ENCODE assay signal across 1 cellular context in the genomic region with DNA sequence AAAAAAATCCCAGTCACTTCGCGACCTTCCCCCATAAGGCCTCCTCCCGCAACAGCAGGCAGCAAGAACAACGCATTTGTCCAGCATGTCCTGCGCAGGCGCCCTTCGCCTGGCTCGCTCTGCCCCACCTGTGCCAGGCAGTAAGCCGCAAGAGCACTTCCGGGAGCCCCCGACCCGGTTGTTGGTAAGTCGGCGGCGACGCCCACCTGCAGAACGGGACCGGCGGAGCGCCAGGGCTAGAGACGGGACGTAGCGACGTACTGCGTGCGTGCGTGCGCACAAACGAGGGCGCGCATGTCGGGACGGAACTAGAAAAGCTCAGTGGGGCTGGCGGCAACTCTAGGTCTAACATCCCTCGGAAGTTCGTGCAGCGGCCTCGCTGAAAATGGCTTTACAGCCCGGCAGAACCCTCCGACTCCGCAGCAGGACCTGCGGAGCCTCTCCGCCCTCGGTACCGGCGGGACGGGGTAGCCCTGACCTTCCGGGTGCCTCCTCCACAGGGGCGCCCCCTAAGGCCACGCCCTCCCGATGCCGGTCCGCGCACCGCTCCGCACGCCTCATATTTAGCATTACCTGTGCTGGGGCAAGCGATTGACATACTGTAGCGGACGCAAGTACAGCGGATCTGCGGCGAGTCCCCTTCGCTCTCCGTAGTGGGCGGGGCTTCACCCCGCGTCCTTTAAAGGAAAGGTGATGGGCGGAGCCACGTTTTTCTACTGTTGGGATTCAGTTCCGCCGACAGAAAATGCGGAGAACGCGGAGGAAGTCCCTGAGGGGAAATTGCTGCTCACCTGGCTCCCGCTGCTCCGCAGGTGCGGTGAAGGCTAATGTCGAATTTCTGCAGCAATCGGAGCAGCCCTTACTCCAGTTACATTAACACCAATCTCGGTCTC.
TF ChIP-seq lines count a peak whose summit lies in the region.

Gene MTIF3 (minus strand): TSS at position 629 of the 893 bp plus-strand sequence. CDS start 10,116 bp downstream, outside the sequence.

TF ChIP-seq in HepG2, 621 proteins besides CTCF, POLR2A, EP300 and RAD21 (continued from another document and continues in another):
- TF ChIP-seq, protein P1, sequence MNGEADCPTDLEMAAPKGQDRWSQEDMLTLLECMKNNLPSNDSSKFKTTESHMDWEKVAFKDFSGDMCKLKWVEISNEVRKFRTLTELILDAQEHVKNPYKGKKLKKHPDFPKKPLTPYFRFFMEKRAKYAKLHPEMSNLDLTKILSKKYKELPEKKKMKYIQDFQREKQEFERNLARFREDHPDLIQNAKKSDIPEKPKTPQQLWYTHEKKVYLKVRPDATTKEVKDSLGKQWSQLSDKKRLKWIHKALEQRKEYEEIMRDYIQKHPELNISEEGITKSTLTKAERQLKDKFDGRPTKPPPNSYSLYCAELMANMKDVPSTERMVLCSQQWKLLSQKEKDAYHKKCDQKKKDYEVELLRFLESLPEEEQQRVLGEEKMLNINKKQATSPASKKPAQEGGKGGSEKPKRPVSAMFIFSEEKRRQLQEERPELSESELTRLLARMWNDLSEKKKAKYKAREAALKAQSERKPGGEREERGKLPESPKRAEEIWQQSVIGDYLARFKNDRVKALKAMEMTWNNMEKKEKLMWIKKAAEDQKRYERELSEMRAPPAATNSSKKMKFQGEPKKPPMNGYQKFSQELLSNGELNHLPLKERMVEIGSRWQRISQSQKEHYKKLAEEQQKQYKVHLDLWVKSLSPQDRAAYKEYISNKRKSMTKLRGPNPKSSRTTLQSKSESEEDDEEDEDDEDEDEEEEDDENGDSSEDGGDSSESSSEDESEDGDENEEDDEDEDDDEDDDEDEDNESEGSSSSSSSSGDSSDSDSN (CRISPR knock-in tag; IDR thresholded peaks at IDR 0.05) = peak; percentile 77
- TF ChIP-seq ZNF570 (CRISPR knock-in tag; IDR thresholded peaks at IDR 0.05; ENCODE audit: borderline replicate concordance) (no peak), ARNT (IDR thresholded peaks at IDR 0.05) (no peak), SOX13 (IDR thresholded peaks at IDR 0.05) (no peak), SOX13 (CRISPR knock-in tag; conservative IDR thresholded peaks at IDR 0.05 in 1 of 2, IDR thresholded peaks at IDR 0.05 in 1 of 2) (peak in 1 of 2 experiments; percentile 35; a peak in 1 of 4 replicates), WIZ (CRISPR knock-in tag; IDR thresholded peaks at IDR 0.05) (no peak), CBFB (CRISPR knock-in tag; IDR thresholded peaks at IDR 0.05) (no peak; the same call in 1 of the 2 replicates), ZNF546 (CRISPR knock-in tag; conservative IDR thresholded peaks at IDR 0.05) (peak; percentile 72; the same call in 1 of the 2 replicates), ZNF83 (CRISPR knock-in tag; IDR thresholded peaks at IDR 0.05; ENCODE audit: borderline replicate concordance) (peak; percentile 76; the same call in 1 of the 2 replicates), NCOA2 (CRISPR knock-in tag; IDR thresholded peaks at IDR 0.05) (peak; percentile 28; the same call in 1 of the 2 replicates), ZNF136 (CRISPR knock-in tag; IDR thresholded peaks at IDR 0.05; ENCODE audit: low read depth) (peak; percentile 92), ELF1 (CRISPR knock-in tag; IDR thresholded peaks at IDR 0.05) (peak; percentile 99), SAP130 (CRISPR knock-in tag; IDR thresholded peaks at IDR 0.05; ENCODE audit: low read depth) (peak; percentile 76), ZSCAN21 (CRISPR knock-in tag; IDR thresholded peaks at IDR 0.05; ENCODE audit: borderline replicate concordance) (peak; percentile 85; the same call in 1 of the 2 replicates), FOSL1 (CRISPR knock-in tag; IDR thresholded peaks at IDR 0.05; ENCODE audit: borderline replicate concordance) (no peak), PLSCR1 (CRISPR knock-in tag; IDR thresholded peaks at IDR 0.05; ENCODE audit: borderline replicate concordance) (no peak), ZNF251 (CRISPR knock-in tag; IDR thresholded peaks at IDR 0.05) (no peak), ISL2 (CRISPR knock-in tag; IDR thresholded peaks at IDR 0.05) (peak; percentile 53), KMT2A (CRISPR knock-in tag; IDR thresholded peaks at IDR 0.05) (peak; percentile 46; the same call in 1 of the 2 replicates), ZNF280B (CRISPR knock-in tag; IDR thresholded peaks at IDR 0.05; ENCODE audit: borderline replicate concordance) (peak; percentile 80; the same call in 1 of the 2 replicates), ZNF331 (CRISPR knock-in tag; IDR thresholded peaks at IDR 0.05) (peak; percentile 37), PHF21A (CRISPR knock-in tag; IDR thresholded peaks at IDR 0.05) (peak; percentile 86), SKIL (CRISPR knock-in tag; IDR thresholded peaks at IDR 0.05; ENCODE audit: borderline replicate concordance) (peak; percentile 43), ZFP37 (CRISPR knock-in tag; IDR thresholded peaks at IDR 0.05; ENCODE audit: borderline replicate concordance) (peak; percentile 48; the same call in 1 of the 2 replicates), ZNF501 (CRISPR knock-in tag; IDR thresholded peaks at IDR 0.05) (peak; percentile 94), ZNF850 (CRISPR knock-in tag; conservative IDR thresholded peaks at IDR 0.05) (no peak), TIGD3 (CRISPR knock-in tag; IDR thresholded peaks at IDR 0.05; ENCODE audit: borderline replicate concordance) (peak; percentile 72; the same call in 1 of the 2 replicates), PAXIP1 (CRISPR knock-in tag; conservative IDR thresholded peaks at IDR 0.05) (peak; percentile 57), ZC3H13 (CRISPR knock-in tag; IDR thresholded peaks at IDR 0.05) (peak; percentile 42), RXRB (CRISPR knock-in tag; IDR thresholded peaks at IDR 0.05; ENCODE audit: borderline replicate concordance) (no peak; the same call in none of the 2 replicates), CEBPG (CRISPR knock-in tag; IDR thresholded peaks at IDR 0.05) (peak; percentile 23; the same call in 1 of the 2 replicates), KDM3A (CRISPR knock-in tag; IDR thresholded peaks at IDR 0.05; ENCODE audit: low read depth) (peak; percentile 24; the same call in 1 of the 2 replicates), ZNF543 (CRISPR knock-in tag; IDR thresholded peaks at IDR 0.05) (peak; percentile 87), ZNF274 (CRISPR knock-in tag; IDR thresholded peaks at IDR 0.05) (0 out of 2 replicates have a peak, but pooled peaks have one; percentile 87), ZNF263 (CRISPR knock-in tag; IDR thresholded peaks at IDR 0.05) (peak; percentile 42; the same call in 1 of the 2 replicates), MATR3 (CRISPR knock-in tag; IDR thresholded peaks at IDR 0.05) (no peak), CBX5 (CRISPR knock-in tag; IDR thresholded peaks at IDR 0.05; ENCODE audit: borderline replicate concordance) (peak; percentile 53; the same call in 1 of the 2 replicates), ZNF431 (CRISPR knock-in tag; IDR thresholded peaks at IDR 0.05; ENCODE audit: borderline replicate concordance, low read depth) (peak; percentile 67; the same call in 1 of the 2 replicates), TCF12 (IDR thresholded peaks at IDR 0.05) (no peak), TCF12 (CRISPR knock-in tag; IDR thresholded peaks at IDR 0.05) (no peak), ZNF629 (CRISPR knock-in tag; conservative IDR thresholded peaks at IDR 0.05) (0 out of 2 replicates have a peak, but pooled peaks have one; percentile 38), ZNF33B (CRISPR knock-in tag; IDR thresholded peaks at IDR 0.05) (peak; percentile 81; the same call in 1 of the 2 replicates), FOXK1 (CRISPR knock-in tag; IDR thresholded peaks at IDR 0.05; ENCODE audit: borderline replicate concordance, low read depth) (peak; percentile 38), ZNF672 (CRISPR knock-in tag; IDR thresholded peaks at IDR 0.05) (no peak), SAFB2 (CRISPR knock-in tag; IDR thresholded peaks at IDR 0.05; ENCODE audit: borderline replicate concordance, low read depth) (peak; percentile 49; the same call in 1 of the 2 replicates), LCORL (IDR thresholded peaks at IDR 0.05) (no peak), LCORL (CRISPR knock-in tag; IDR thresholded peaks at IDR 0.05) (peak; percentile 68), GATAD1 (CRISPR knock-in tag; IDR thresholded peaks at IDR 0.05) (peak; percentile 86), ZNF607 (CRISPR knock-in tag; IDR thresholded peaks at IDR 0.05; ENCODE audit: borderline replicate concordance) (peak; percentile 60)
- TF ChIP-seq, protein P2, sequence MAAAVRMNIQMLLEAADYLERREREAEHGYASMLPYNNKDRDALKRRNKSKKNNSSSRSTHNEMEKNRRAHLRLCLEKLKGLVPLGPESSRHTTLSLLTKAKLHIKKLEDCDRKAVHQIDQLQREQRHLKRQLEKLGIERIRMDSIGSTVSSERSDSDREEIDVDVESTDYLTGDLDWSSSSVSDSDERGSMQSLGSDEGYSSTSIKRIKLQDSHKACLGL (CRISPR knock-in tag; IDR thresholded peaks at IDR 0.05) = peak; percentile 51; the same call in 1 of the 2 replicates
- TF ChIP-seq, protein P3, sequence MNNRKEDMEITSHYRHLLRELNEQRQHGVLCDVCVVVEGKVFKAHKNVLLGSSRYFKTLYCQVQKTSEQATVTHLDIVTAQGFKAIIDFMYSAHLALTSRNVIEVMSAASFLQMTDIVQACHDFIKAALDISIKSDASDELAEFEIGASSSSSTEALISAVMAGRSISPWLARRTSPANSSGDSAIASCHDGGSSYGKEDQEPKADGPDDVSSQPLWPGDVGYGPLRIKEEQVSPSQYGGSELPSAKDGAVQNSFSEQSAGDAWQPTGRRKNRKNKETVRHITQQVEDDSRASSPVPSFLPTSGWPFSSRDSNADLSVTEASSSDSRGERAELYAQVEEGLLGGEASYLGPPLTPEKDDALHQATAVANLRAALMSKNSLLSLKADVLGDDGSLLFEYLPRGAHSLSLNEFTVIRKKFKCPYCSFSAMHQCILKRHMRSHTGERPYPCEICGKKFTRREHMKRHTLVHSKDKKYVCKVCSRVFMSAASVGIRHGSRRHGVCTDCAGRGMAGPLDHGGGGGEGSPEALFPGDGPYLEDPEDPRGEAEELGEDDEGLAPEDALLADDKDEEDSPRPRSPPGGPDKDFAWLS (CRISPR knock-in tag; IDR thresholded peaks at IDR 0.05; ENCODE audit: borderline replicate concordance) = no peak
